Comparison of ENCODE assay signal across 10 cellular contexts in the genomic region with DNA sequence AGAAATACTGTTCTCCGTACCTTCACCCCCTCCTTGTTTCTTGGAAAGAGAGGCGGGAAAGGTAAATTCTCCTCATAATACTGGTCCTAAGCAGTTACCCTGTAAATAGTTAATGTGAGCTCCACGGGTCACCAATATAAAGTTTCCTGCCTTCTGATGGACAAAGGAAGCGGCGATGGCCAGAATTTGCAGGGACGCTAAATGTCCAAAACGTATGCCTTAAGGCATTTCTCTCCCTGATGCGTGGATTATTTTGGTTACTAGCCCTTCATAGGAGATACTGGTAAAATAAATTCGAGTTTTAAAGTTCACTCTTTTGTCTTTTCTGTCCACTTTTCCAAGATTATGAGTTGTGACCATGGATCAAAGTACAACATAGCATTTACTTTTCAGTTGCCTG. TPM values are rescaled to one million over a fixed set of nuclear protein-coding genes. Genes with fewer than 3 reads are reported as not detected.
A peak's percentile ranks its signal among the peaks of the same experiment; 100 is the strongest.
DNase-seq lines count a peak whose midpoint lies in the region; ATAC-seq, FAIRE-seq and TF ChIP-seq lines count a peak whose summit lies in the region.
"Had no signal": no experiment of that assay in that cellular context is flagged by ENCODE, and none has a peak within 500 bp of the region (broad histone marks: within the 10 kb centered on the region; RNA-seq: fewer than 3 reads in every experiment).

No MANE protein-coding gene starts in this region.

- H3K9ac ChIP-seq in NT2/D1 (ENCODE audit: insufficient read length, low read depth) (peak overlapping the region; percentile 82), endothelial cell of umbilical vein (replicated peaks; ENCODE audit: extremely low read depth, insufficient read depth, low read length) (peak overlapping the region; percentile 100), neural progenitor cell (no peak overlapping the region)

- peaks cover 10% of the 10 kb centered on the region for H3K4me1 Mint-ChIP-seq in Caco-2 (ENCODE audit: low read depth, unreplicated experiment)
- H3K4me1 Mint-ChIP-seq in neural progenitor cell = peaks cover 7% of the 10 kb centered on the region

- TF ChIP-seq CTCF in Caco-2 (IDR thresholded peaks at IDR 0.05; ENCODE audit: insufficient read depth in 1 of 2, low read depth in 1 of 2, low read length in 1 of 2, severe bottlenecking in 1 of 2, unreplicated experiment in 1 of 2) = no peak
- no peak for TF ChIP-seq CTCF in endothelial cell of umbilical vein (IDR thresholded peaks at IDR 0.05; ENCODE audit: extremely low read depth in 1 of 2, insufficient read depth in 1 of 2, low read depth in 1 of 2, low read length in 2 of 2)
- no peak for TF ChIP-seq CTCF in neural progenitor cell (IDR thresholded peaks at IDR 0.05)

- H3K9me1 ChIP-seq in endothelial cell of umbilical vein (replicated peaks; ENCODE audit: control insufficient read depth, extremely low read depth, insufficient read depth, low read length) = no peaks in the 10 kb centered on the region

- no peak for ATAC-seq in GM21381 (IDR thresholded peaks at IDR 0.05; ENCODE audit: unreplicated experiment)

- peak overlapping the region; percentile 91 for H3K27ac ChIP-seq in endothelial cell of umbilical vein (ENCODE audit: insufficient read depth, low read depth, low read length)
- no peak overlapping the region for H3K27ac ChIP-seq in neural progenitor cell

- no peaks in the 10 kb centered on the region for H3K27me3 Mint-ChIP-seq in Caco-2 (ENCODE audit: insufficient read depth, unreplicated experiment)
- peaks cover 15% of the 10 kb centered on the region for H3K27me3 Mint-ChIP-seq in neural progenitor cell (ENCODE audit: insufficient read depth, low read depth)

- no peaks in the 10 kb centered on the region for H3K27me3 ChIP-seq in Caco-2 (replicated peaks; ENCODE audit: control insufficient read depth, insufficient read depth, low read length)
- H3K27me3 ChIP-seq in NT2/D1 (ENCODE audit: insufficient read depth, insufficient read length) = peaks cover 21% of the 10 kb centered on the region
- no peaks in the 10 kb centered on the region for H3K27me3 ChIP-seq in endothelial cell of umbilical vein (ENCODE audit: control insufficient read depth in 2 of 2, insufficient read depth in 2 of 2, low read length in 2 of 2)
- peaks cover 49% of the 10 kb centered on the region for H3K27me3 ChIP-seq in neural progenitor cell

- CTCF ChIA-PET in Caco-2 (lab: Charles Lee) = interaction anchor here (1.2 to 2.9 kb wide), 5 partner anchors 75 to 306 kb away, joined by 3 to 15 read pairs (median 9); partner anchors contain the start of genes ODR4 and TPR
- CTCF ChIA-PET in endothelial cell of umbilical vein (lab: Charles Lee) = interaction anchor here (1.1 to 6.0 kb wide), 17 partner anchors 24 to 306 kb away, joined by 3 to 52 read pairs (median 7); partner anchors contain the start of genes ODR4 and TPR

- TF ChIP-seq POLR2A in endothelial cell of umbilical vein (IDR thresholded peaks at IDR 0.05; ENCODE audit: low read depth, low read length) = no peak

- H3K9me3 Mint-ChIP-seq in Caco-2 (ENCODE audit: unreplicated experiment) (no peaks in the 10 kb centered on the region), neural progenitor cell (no peaks in the 10 kb centered on the region)

- no peaks in the 10 kb centered on the region for H3F3A ChIP-seq in neural progenitor cell (ENCODE audit: low read depth)

- H3K27ac Mint-ChIP-seq in Caco-2 (ENCODE audit: unreplicated experiment) (peak overlapping the region; percentile 99), neural progenitor cell (no peak overlapping the region)

- H3K36me3 ChIP-seq in Caco-2 (ENCODE audit: control insufficient read depth, insufficient read depth, low read length) = no peaks in the 10 kb centered on the region
- H3K36me3 ChIP-seq in NT2/D1 (ENCODE audit: insufficient read depth, insufficient read length, low read length) = no peaks in the 10 kb centered on the region
- peaks cover 3 to 9% of the 10 kb centered on the region in 2 experiments for H3K36me3 ChIP-seq in endothelial cell of umbilical vein (ENCODE audit: control insufficient read depth in 2 of 2, extremely low read depth in 1 of 2, insufficient read depth in 2 of 2, low read length in 2 of 2)
- H3K36me3 ChIP-seq in neural progenitor cell = no peaks in the 10 kb centered on the region

- H2AFZ ChIP-seq in endothelial cell of umbilical vein (ENCODE audit: low read depth, low read length) (peak overlapping the region; percentile 37), neural progenitor cell (replicated peaks) (peak overlapping the region; percentile 93)

- peak overlapping the region; percentile 99 for H3K4me3 Mint-ChIP-seq in Caco-2 (ENCODE audit: unreplicated experiment)
- peak overlapping the region; percentile 92 for H3K4me3 Mint-ChIP-seq in neural progenitor cell

- no peaks in the 10 kb centered on the region for H3K9me3 ChIP-seq in Caco-2
- H3K9me3 ChIP-seq in NT2/D1 (ENCODE audit: insufficient read depth, low read length) = no peaks in the 10 kb centered on the region
- H3K9me3 ChIP-seq in endothelial cell of umbilical vein (replicated peaks; ENCODE audit: control insufficient read depth, insufficient read depth, low read length) = no peaks in the 10 kb centered on the region
- H3K9me3 ChIP-seq in neural progenitor cell (ENCODE audit: low read depth) = no peaks in the 10 kb centered on the region

- FAIRE-seq in endothelial cell of umbilical vein (lab: Jason Lieb, UNC) = no peak
- FAIRE-seq: GM18507 had no signal

- H3K79me2 ChIP-seq in endothelial cell of umbilical vein (ENCODE audit: control insufficient read depth, insufficient read depth, low read length) (peaks cover 14% of the 10 kb centered on the region), neural progenitor cell (ENCODE audit: low read depth) (no peaks in the 10 kb centered on the region)

- POLR2A ChIA-PET in Caco-2 (lab: Charles Lee) (no interaction called here), endothelial cell of umbilical vein (lab: Charles Lee) (interaction anchor here (1.1 kb wide), 1 partner anchor 76 kb away, joined by 3 read pairs; no protein-coding TSS in a partner anchor)

- H4K20me1 ChIP-seq in endothelial cell of umbilical vein (replicated peaks; ENCODE audit: control insufficient read depth, extremely low read depth, insufficient read depth, low read length) (no peaks in the 10 kb centered on the region), neural progenitor cell (ENCODE audit: low read depth) (no peaks in the 10 kb centered on the region)

- peak overlapping the region; percentile 100 for H3K4me2 ChIP-seq in endothelial cell of umbilical vein (ENCODE audit: insufficient read depth, low read length)
- H3K4me2 ChIP-seq in neural progenitor cell = peak overlapping the region; percentile 80

- dilution Hi-C loops in endothelial cell of umbilical vein (cut with MboI; ENCODE audit: extremely low pct_ligation_motif_present, low sequenced_read_pairs) = no loop called here

- peaks cover 43% of the 10 kb centered on the region for H3K36me3 Mint-ChIP-seq in Caco-2 (ENCODE audit: insufficient read depth, unreplicated experiment)
- H3K36me3 Mint-ChIP-seq in neural progenitor cell = no peaks in the 10 kb centered on the region

- H3K4me3 ChIP-seq in Caco-2 (ENCODE audit: low read depth, low read length) (peak overlapping the region; percentile 59), NT2/D1 (ENCODE audit: insufficient read length, low read depth) (peak overlapping the region; percentile 66), endothelial cell of umbilical vein (replicated peaks in 1 of 3; ENCODE audit: insufficient read depth in 1 of 3, low read depth in 1 of 3, low read length in 3 of 3) (peak overlapping the region; percentile 80 to 99 (median 87)), neural progenitor cell (peak overlapping the region; percentile 61)

- no peaks in the 10 kb centered on the region for H3K4me1 ChIP-seq in Caco-2
- H3K4me1 ChIP-seq in NT2/D1 (ENCODE audit: insufficient read depth, insufficient read length) = no peaks in the 10 kb centered on the region
- H3K4me1 ChIP-seq in endothelial cell of umbilical vein (ENCODE audit: control insufficient read depth, extremely low read depth, insufficient read depth, low read length) = peaks cover 26% of the 10 kb centered on the region
- peaks cover 4% of the 10 kb centered on the region for H3K4me1 ChIP-seq in neural progenitor cell

- DNase-seq in Caco-2 (peak in 1 of 2 experiments; percentile 4), NT2/D1 (ENCODE audit: low read depth, low spot score) (no peak), endothelial cell of umbilical vein (ENCODE audit: low read depth, low spot score) (no peak), neural progenitor cell (ENCODE audit: low spot score) (no peak), middle frontal gyrus (ENCODE audit: extremely low spot score, low spot score) (no peak), hepatic stellate cell (ENCODE audit: low spot score) (no peak), GM19238 (ENCODE audit: insufficient read length, low spot score) (no peak)
- DNase-seq: activated naive CD4-positive, alpha-beta T cell had no signal

- BruUV-seq in Caco-2 (replicated peaks; lab: Mats Ljungman, UMichigan) (TSS peak; percentile 91), endothelial cell of umbilical vein (replicated peaks; lab: Mats Ljungman, UMichigan) (TSS peak; percentile 79)

- intact Hi-C loops in Caco-2 (cut with micrococcal nuclease; ENCODE audit: unreplicated experiment) (loop anchor here (2.0 to 10.0 kb wide), 2 partner anchors 188 to 234 kb away; no protein-coding TSS in a partner anchor), endothelial cell of umbilical vein (cut with micrococcal nuclease) (loop anchor here (2.0 to 5.0 kb wide), 4 partner anchors 14 to 236 kb away; partner anchors contain the start of gene PLA2G4A)

TF ChIP-seq in endothelial cell of umbilical vein, 7 proteins besides CTCF, POLR2A, EP300 and RAD21 (continues in another document):
- TF ChIP-seq FOS (IDR thresholded peaks at IDR 0.05; ENCODE audit: borderline replicate concordance, insufficient read depth, low read length) = no peak
- TF ChIP-seq POLR2AphosphoS5 (IDR thresholded peaks at IDR 0.05; ENCODE audit: insufficient read depth, low read depth, low read length) = no peak
- TF ChIP-seq, protein P1, sequence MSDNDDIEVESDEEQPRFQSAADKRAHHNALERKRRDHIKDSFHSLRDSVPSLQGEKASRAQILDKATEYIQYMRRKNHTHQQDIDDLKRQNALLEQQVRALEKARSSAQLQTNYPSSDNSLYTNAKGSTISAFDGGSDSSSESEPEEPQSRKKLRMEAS (IDR thresholded peaks at IDR 0.05; ENCODE audit: insufficient read depth, insufficient read length) = no peak
- TF ChIP-seq EZH2 (IDR thresholded peaks at IDR 0.05; ENCODE audit: borderline replicate concordance, low read depth, low read length, severe bottlenecking) = no peak

RNA-seq across cellular contexts. Expression of gene PTGS2, which starts 0.9 kb away (rescaled TPM):
- 18.4 and 24.2 TPM in 2 replicates for total RNA-seq in Caco-2 (2022)
- 21.6 and 24.1 TPM in 2 replicates for total RNA-seq in endothelial cell of umbilical vein
- 57.7 and 84.6 TPM in 2 replicates for polyA plus RNA-seq in endothelial cell of umbilical vein
- 24.6 and 35.3 TPM in 2 replicates for polyA plus RNA-seq in endothelial cell of umbilical vein (2011; cell fraction: cytosol; rRNA removed)
- polyA plus RNA-seq in endothelial cell of umbilical vein (2011; cell fraction: nucleus; rRNA removed) = 188 and 191 TPM in 2 replicates
- polyA plus RNA-seq in endothelial cell of umbilical vein (2012) = 50.8 and 80.0 TPM in 2 replicates
- polyA minus RNA-seq in endothelial cell of umbilical vein = 123 and 125 TPM in 2 replicates
- 57.8 TPM for polyA minus RNA-seq in endothelial cell of umbilical vein (2011; cell fraction: cytosol; rRNA and poly(A)+ RNA removed)
- polyA minus RNA-seq in endothelial cell of umbilical vein (2011; cell fraction: nucleus; rRNA and poly(A)+ RNA removed) = 190 and 242 TPM in 2 replicates
- total RNA-seq in neural progenitor cell (ENCODE audit: low replicate concordance) = 0.03 and 0.37 TPM in 2 replicates

Comparison
In these comparisons a context has a peak if more than half of its experiments do, and no peak if none do; other contexts are left out.
1. RNA of gene PTGS2, which starts 0.9 kb away (total RNA-seq): 21.6 to 24.1 TPM in endothelial cell of umbilical vein and 18.4 to 24.2 TPM in Caco-2; 0.03 to 0.37 TPM in neural progenitor cell; every median in the first group is over 10 times any median in the second.
2. Peak in every context shown above with its lines, with median percentiles within 50 percentile points of each other: H3K4me3 ChIP-seq.